ENCODE assay signal across 14 cellular contexts in genomic region chr18:14747513-14748474, GRCh38. TPM values are rescaled to one million over a fixed set of nuclear protein-coding genes. Genes with fewer than 3 reads are reported as not detected.
A peak's percentile ranks its signal among the peaks of the same experiment; 100 is the strongest.
DNase-seq lines count a peak whose midpoint lies in the region; ATAC-seq and TF ChIP-seq lines count a peak whose summit lies in the region.
"Had no signal": no experiment of that assay in that cellular context is flagged by ENCODE, and none has a peak within 500 bp of the region (broad histone marks: within the 10 kb centered on the region; RNA-seq: fewer than 3 reads in every experiment).

ANKRD30B (plus strand) TSS chr18:14748172; CDS start chr18:14748420, 248 bp downstream.

- H3K9me3 ChIP-seq in naive thymus-derived CD4-positive, alpha-beta T cell (ENCODE audit: control insufficient read depth in 2 of 3, low read length in 3 of 3), result no peaks in the 10 kb centered on the region

- H3K27me3 Mint-ChIP-seq in chondrocyte (ENCODE audit: low read depth), result no peaks in the 10 kb centered on the region
- H3K27me3 Mint-ChIP-seq in naive thymus-derived CD4-positive, alpha-beta T cell, result peaks cover 6 to 13% (median 12%) of the 10 kb centered on the region in 5 donors
- no peaks in the 10 kb centered on the region for H3K27me3 Mint-ChIP-seq in progenitor cell of endocrine pancreas
- H3K27me3 Mint-ChIP-seq in T-helper 2 cell treated with Interferon-gamma antibody and Interleukin-4, amounts not matched to agents 5 μg/mL and 100 μg/mL, for 36 hours (ENCODE audit: low read depth), result peaks cover 2% of the 10 kb centered on the region
- peaks cover 7% of the 10 kb centered on the region for H3K27me3 Mint-ChIP-seq in activated T-helper 17 cell treated with anti-CD3 and anti-CD28 coated beads, Interleukin-2, amount 50 U/mL, for 72 hours
- H3K27me3 Mint-ChIP-seq: memory B cell had no signal

- no peaks in the 10 kb centered on the region for H3K27me3 ChIP-seq in naive thymus-derived CD4-positive, alpha-beta T cell (ENCODE audit: control insufficient read depth in 2 of 2, insufficient read depth in 2 of 2, low read length in 2 of 2)

- TF ChIP-seq CTCF in 22Rv1 (IDR thresholded peaks at IDR 0.05) (no peak), chondrocyte (IDR thresholded peaks at IDR 0.05) (no peak), progenitor cell of endocrine pancreas (IDR thresholded peaks at IDR 0.05; ENCODE audit: unreplicated experiment) (no peak)

- H3K27ac ChIP-seq in 22Rv1, result peak within 1 kb of the TSS; percentile 57
- no peak within 1 kb of the TSS for H3K27ac ChIP-seq in naive thymus-derived CD4-positive, alpha-beta T cell (ENCODE audit: low read depth, low read length)
- H3K27ac ChIP-seq: skin epidermis had no signal

- H3K4me1 Mint-ChIP-seq in chondrocyte (ENCODE audit: low read depth) (no peaks in the 10 kb centered on the region), progenitor cell of endocrine pancreas (ENCODE audit: low read depth) (no peaks in the 10 kb centered on the region)
- H3K4me1 Mint-ChIP-seq in naive thymus-derived CD4-positive, alpha-beta T cell, result peaks cover 0 to 9% (median 3%) of the 10 kb centered on the region in 7 donors
- H3K4me1 Mint-ChIP-seq in T-helper 2 cell treated with Interferon-gamma antibody and Interleukin-4, amounts not matched to agents 5 μg/mL and 100 μg/mL, for 36 hours (ENCODE audit: low read depth), result no peaks in the 10 kb centered on the region
- H3K4me1 Mint-ChIP-seq in activated T-helper 17 cell treated with anti-CD3 and anti-CD28 coated beads, Interleukin-2, amount 50 U/mL, for 72 hours, result no peaks in the 10 kb centered on the region
- H3K4me1 Mint-ChIP-seq: memory B cell had no signal

- H3K27ac Mint-ChIP-seq in chondrocyte (ENCODE audit: unreplicated experiment), result no peak within 1 kb of the TSS
- peak within 1 kb of the TSS in 1 of 9 donors; percentile 47 for H3K27ac Mint-ChIP-seq in naive thymus-derived CD4-positive, alpha-beta T cell
- H3K27ac Mint-ChIP-seq in progenitor cell of endocrine pancreas, result no peak within 1 kb of the TSS
- no peak within 1 kb of the TSS for H3K27ac Mint-ChIP-seq in T-helper 2 cell treated with Interferon-gamma antibody and Interleukin-4, amounts not matched to agents 5 μg/mL and 100 μg/mL, for 36 hours
- no peak within 1 kb of the TSS for H3K27ac Mint-ChIP-seq in activated T-helper 17 cell treated with anti-CD3 and anti-CD28 coated beads, Interleukin-2, amount 50 U/mL, for 72 hours
- H3K27ac Mint-ChIP-seq: memory B cell had no signal

- H3K36me3 Mint-ChIP-seq in chondrocyte (ENCODE audit: low read depth), result no peaks in the 10 kb centered on the region
- H3K36me3 Mint-ChIP-seq in naive thymus-derived CD4-positive, alpha-beta T cell, result no peaks in the 10 kb centered on the region
- no peaks in the 10 kb centered on the region for H3K36me3 Mint-ChIP-seq in progenitor cell of endocrine pancreas (ENCODE audit: insufficient read depth)
- no peaks in the 10 kb centered on the region for H3K36me3 Mint-ChIP-seq in T-helper 2 cell treated with Interferon-gamma antibody and Interleukin-4, amounts not matched to agents 5 μg/mL and 100 μg/mL, for 36 hours (ENCODE audit: low read depth)
- no peaks in the 10 kb centered on the region for H3K36me3 Mint-ChIP-seq in activated T-helper 17 cell treated with anti-CD3 and anti-CD28 coated beads, Interleukin-2, amount 50 U/mL, for 72 hours (ENCODE audit: low read depth)
- H3K36me3 Mint-ChIP-seq: memory B cell had no signal

- peaks cover 15% of the 10 kb centered on the region for H3K9me3 Mint-ChIP-seq in chondrocyte (ENCODE audit: low read depth)
- no peaks in the 10 kb centered on the region for H3K9me3 Mint-ChIP-seq in naive thymus-derived CD4-positive, alpha-beta T cell
- H3K9me3 Mint-ChIP-seq in progenitor cell of endocrine pancreas (ENCODE audit: low read depth), result peaks cover 11% of the 10 kb centered on the region
- H3K9me3 Mint-ChIP-seq in T-helper 2 cell treated with Interferon-gamma antibody and Interleukin-4, amounts not matched to agents 5 μg/mL and 100 μg/mL, for 36 hours, result no peaks in the 10 kb centered on the region
- no peaks in the 10 kb centered on the region for H3K9me3 Mint-ChIP-seq in activated T-helper 17 cell treated with anti-CD3 and anti-CD28 coated beads, Interleukin-2, amount 50 U/mL, for 72 hours

- H3K4me1 ChIP-seq in naive thymus-derived CD4-positive, alpha-beta T cell (ENCODE audit: control insufficient read depth in 2 of 2, insufficient read depth in 2 of 2, low read length in 2 of 2), result no peaks in the 10 kb centered on the region

- no peak within 1 kb of the TSS for H3K4me3 Mint-ChIP-seq in chondrocyte (ENCODE audit: unreplicated experiment)
- H3K4me3 Mint-ChIP-seq in naive thymus-derived CD4-positive, alpha-beta T cell, result peak within 1 kb of the TSS in 9 of 10 donors; percentile 36 to 84 (median 77)
- H3K4me3 Mint-ChIP-seq in progenitor cell of endocrine pancreas (ENCODE audit: low read depth), result no peak within 1 kb of the TSS
- H3K4me3 Mint-ChIP-seq in T-helper 2 cell treated with Interferon-gamma antibody and Interleukin-4, amounts not matched to agents 5 μg/mL and 100 μg/mL, for 36 hours, result no peak within 1 kb of the TSS
- no peak within 1 kb of the TSS for H3K4me3 Mint-ChIP-seq in activated T-helper 17 cell treated with anti-CD3 and anti-CD28 coated beads, Interleukin-2, amount 50 U/mL, for 72 hours
- H3K4me3 Mint-ChIP-seq: memory B cell had no signal

- ATAC-seq in naive thymus-derived CD4-positive, alpha-beta T cell, result peak; percentile 18
- ATAC-seq in activated T-helper 17 cell treated with anti-CD3 and anti-CD28 coated beads, Interleukin-2, amount 50 U/mL, for 72 hours (replicated peaks), result no peak
- ATAC-seq: GM12878 had no signal

- H3K4me3 ChIP-seq in naive thymus-derived CD4-positive, alpha-beta T cell (ENCODE audit: low read length), result no peak within 1 kb of the TSS
- H3K4me3 ChIP-seq: GM12878, skin epidermis had no signal

- intact Hi-C loops in naive thymus-derived CD4-positive, alpha-beta T cell (cut with micrococcal nuclease), result no loop called here

- CTCF ChIA-PET in naive thymus-derived CD4-positive, alpha-beta T cell (lab: Charles Lee), result no interaction called here

- H3K36me3 ChIP-seq in naive thymus-derived CD4-positive, alpha-beta T cell (ENCODE audit: control insufficient read depth in 2 of 3, insufficient read depth in 3 of 3, low read length in 3 of 3), result no peaks in the 10 kb centered on the region

- POLR2A ChIA-PET in naive thymus-derived CD4-positive, alpha-beta T cell (lab: Charles Lee), result no interaction called here

- DNase-seq in Daoy (ENCODE audit: low read depth) (peak; percentile 12), chondrocyte (ENCODE audit: low spot score) (peak; percentile 87), progenitor cell of endocrine pancreas (ENCODE audit: low spot score, unreplicated experiment) (no peak), NCI-H446 (lab: John Stamatoyannopoulos, UW) (no peak)
- peak in 1 of 9 donors; percentile 4 for DNase-seq in naive thymus-derived CD4-positive, alpha-beta T cell
- no peak for DNase-seq in T-helper 2 cell treated with Interferon-gamma antibody and Interleukin-4, amounts not matched to agents 5 μg/mL and 100 μg/mL, for 36 hours (ENCODE audit: low spot score)
- DNase-seq: central memory CD4-positive, alpha-beta T cell; MV-4-11 had no signal

RNA-seq across cellular contexts. Expression of gene ANKRD30B, which starts in this region (rescaled TPM):
- 0.23 TPM in 1 of 2 replicates, not detected in the other for total RNA-seq in Daoy (2014; rRNA removed; shearing (Covaris generic))
- total RNA-seq in chondrocyte, result not detected in 3 replicates
- not detected for total RNA-seq in naive thymus-derived CD4-positive, alpha-beta T cell
- not detected for polyA plus RNA-seq in naive thymus-derived CD4-positive, alpha-beta T cell
- not detected in 2 replicates for total RNA-seq in progenitor cell of endocrine pancreas
- not detected for total RNA-seq in activated T-helper 17 cell treated with anti-CD3 and anti-CD28 coated beads, Interleukin-2, amount 50 U/mL, for 72 hours
- total RNA-seq: GM12878; T-helper 2 cell treated with Interferon-gamma antibody and Interleukin-4, amounts not matched to agents 100 ng/mL and 5 ng/mL, for 36 hours had no signal
- polyA plus RNA-seq: GM12878 had no signal

Comparison
In these comparisons a context has a peak if more than half of its experiments do, and no peak if none do; other contexts are left out.
1. Peak in DNase-seq in Daoy; RNA of the gene not detected or under 1 TPM.
2. Peak in DNase-seq in chondrocyte; RNA of the gene not detected or under 1 TPM.
3. Peak in ATAC-seq in naive thymus-derived CD4-positive, alpha-beta T cell; RNA of the gene not detected or under 1 TPM.
4. H3K4me3 Mint-ChIP-seq: peak in naive thymus-derived CD4-positive, alpha-beta T cell (9 of 10); none in chondrocyte (single experiment), progenitor cell of endocrine pancreas (single experiment), T-helper 2 cell treated with Interferon-gamma antibody and Interleukin-4, amounts not matched to agents 5 μg/mL and 100 μg/mL, for 36 hours (single experiment) and activated T-helper 17 cell treated with anti-CD3 and anti-CD28 coated beads, Interleukin-2, amount 50 U/mL, for 72 hours (single experiment).